Comparison of ENCODE assay signal across 8 cellular contexts in the genomic region with DNA sequence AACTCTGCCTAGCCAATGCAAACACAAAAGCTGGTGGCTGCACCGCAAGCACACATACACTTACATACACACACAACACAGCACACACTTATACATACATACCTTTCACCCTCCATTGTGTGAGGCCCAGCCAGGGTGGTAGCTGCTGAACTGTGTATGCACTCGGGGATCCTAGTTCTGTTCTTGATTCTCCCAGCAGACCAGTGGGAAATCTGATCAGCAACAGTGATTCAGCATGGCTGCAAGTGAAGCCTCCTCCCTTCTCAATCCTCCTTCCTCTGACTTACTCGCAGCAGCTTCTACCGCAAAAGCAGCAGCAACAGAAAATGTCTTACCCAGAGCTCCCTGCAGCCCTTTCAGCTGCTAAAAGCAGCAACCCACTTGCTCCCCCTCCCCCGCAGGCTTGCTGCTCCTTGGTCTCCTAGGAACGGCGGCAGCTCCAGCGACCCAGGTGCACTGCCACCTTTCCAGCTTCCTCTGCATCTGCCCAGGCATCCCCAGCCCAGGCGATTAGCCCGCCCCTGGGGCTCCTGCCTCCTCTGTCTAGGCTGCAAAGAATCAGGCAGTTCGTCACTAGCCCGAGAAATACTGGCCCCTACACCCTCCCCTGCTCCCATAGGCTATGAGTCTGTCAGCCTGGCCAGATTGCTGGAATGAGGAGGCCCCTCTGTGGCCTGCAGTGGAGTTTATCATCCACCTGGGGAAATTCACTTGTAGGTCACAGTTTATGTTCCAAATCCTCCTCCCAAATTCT.
DNase-seq lines count a peak whose midpoint lies in the region; ATAC-seq lines count a peak whose summit lies in the region.

A gene with protein sequence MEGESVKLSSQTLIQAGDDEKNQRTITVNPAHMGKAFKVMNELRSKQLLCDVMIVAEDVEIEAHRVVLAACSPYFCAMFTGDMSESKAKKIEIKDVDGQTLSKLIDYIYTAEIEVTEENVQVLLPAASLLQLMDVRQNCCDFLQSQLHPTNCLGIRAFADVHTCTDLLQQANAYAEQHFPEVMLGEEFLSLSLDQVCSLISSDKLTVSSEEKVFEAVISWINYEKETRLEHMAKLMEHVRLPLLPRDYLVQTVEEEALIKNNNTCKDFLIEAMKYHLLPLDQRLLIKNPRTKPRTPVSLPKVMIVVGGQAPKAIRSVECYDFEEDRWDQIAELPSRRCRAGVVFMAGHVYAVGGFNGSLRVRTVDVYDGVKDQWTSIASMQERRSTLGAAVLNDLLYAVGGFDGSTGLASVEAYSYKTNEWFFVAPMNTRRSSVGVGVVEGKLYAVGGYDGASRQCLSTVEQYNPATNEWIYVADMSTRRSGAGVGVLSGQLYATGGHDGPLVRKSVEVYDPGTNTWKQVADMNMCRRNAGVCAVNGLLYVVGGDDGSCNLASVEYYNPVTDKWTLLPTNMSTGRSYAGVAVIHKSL (minus strand): TSS at position 559 of the 754 bp plus-strand sequence. CDS start 443 bp downstream, at position 116.

- peak; percentile 21 for DNase-seq in CD1c-positive myeloid dendritic cell (ENCODE audit: extremely low spot score)
- peak; percentile 19 for DNase-seq in GM19240 (ENCODE audit: insufficient read length, low spot score)
- peak; percentile 17 for DNase-seq in T-helper 22 cell (ENCODE audit: low read depth)
- DNase-seq in cerebellar nuclear complex (lab: John Stamatoyannopoulos, UW) = peak; percentile 69 to 84
- DNase-seq in inferior parietal cortex (ENCODE audit: extremely low spot score) = peak; percentile 36
- DNase-seq in skeletal muscle cell (ENCODE audit: low read depth) = no peak
- no peak for DNase-seq in NOMO-1 treated with dmso at 0.1 percent for 144 hours (lab: John Stamatoyannopoulos, UW; ENCODE audit: unreplicated experiment)

- H3K4me3 ChIP-seq in skeletal muscle cell (ENCODE audit: low read depth, low read length) = peak within 1 kb of the TSS; percentile 56

- peak; percentile 45 for ATAC-seq in HG03521 (IDR thresholded peaks at IDR 0.05; ENCODE audit: unreplicated experiment)

Comparison
In these comparisons a context has a peak if more than half of its experiments do, and no peak if none do; other contexts are left out.
1. DNase-seq: peak in CD1c-positive myeloid dendritic cell (single experiment), GM19240 (single experiment), T-helper 22 cell (single experiment), cerebellar nuclear complex (2 of 2) and inferior parietal cortex (single experiment); none in skeletal muscle cell (single experiment) and NOMO-1 treated with dmso at 0.1 percent for 144 hours (single experiment).